8 cellular contexts compared by ENCODE assay signal in the genomic region with DNA sequence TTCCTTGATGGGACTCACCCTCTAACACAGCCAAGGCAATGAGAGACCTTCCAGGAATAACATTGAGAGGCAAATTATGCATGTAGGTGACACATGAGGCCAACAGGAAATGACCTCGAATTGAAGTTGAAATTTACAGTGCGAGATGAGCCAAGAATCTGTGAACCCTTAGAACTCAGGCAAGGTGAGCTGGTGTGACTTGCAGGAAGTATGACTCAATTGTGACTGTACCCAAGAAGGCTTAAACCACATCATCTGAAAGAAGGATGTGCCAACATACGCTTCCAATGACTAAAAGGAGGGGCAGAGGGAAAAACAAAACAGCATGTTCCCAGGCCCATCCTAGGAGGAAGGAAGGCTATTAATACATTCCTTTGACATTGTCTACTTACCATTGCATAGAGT. TPM values are rescaled to one million over a fixed set of nuclear protein-coding genes. Genes with fewer than 3 reads are reported as not detected.
DNase-seq lines count a peak whose midpoint lies in the region; ATAC-seq, FAIRE-seq and TF ChIP-seq lines count a peak whose summit lies in the region.

No MANE protein-coding gene starts in this region.

- H3K36me3 Mint-ChIP-seq in astrocyte (ENCODE audit: low read depth, unreplicated experiment) (no peaks in the 10 kb centered on the region), endothelial cell (ENCODE audit: low read depth, unreplicated experiment) (peaks cover 5% of the 10 kb centered on the region)

- H3K27ac ChIP-seq in RWPE1 (peak overlapping the region; percentile 88), astrocyte (ENCODE audit: low read depth, low read length) (peak overlapping the region; percentile 83), lower lobe of right lung (peak overlapping the region; percentile 73), MM.1S (ENCODE audit: low read length) (no peak overlapping the region)

- FAIRE-seq in H54 (lab: Jason Lieb, UNC) (peak; percentile 97), astrocyte (lab: Jason Lieb, UNC) (peak; percentile 93), urothelium cell line (lab: Jason Lieb, UNC) (peak; percentile 96)

- TF ChIP-seq POLR2A in H54 (IDR thresholded peaks at IDR 0.05; ENCODE audit: low read depth, low read length): no peak

- no peaks in the 10 kb centered on the region for H3K79me2 ChIP-seq in astrocyte (ENCODE audit: insufficient read depth, low read length)
- H3K79me2 ChIP-seq in MM.1S (ENCODE audit: low read length): peaks cover 11% of the 10 kb centered on the region

- H3K27me3 Mint-ChIP-seq in astrocyte (ENCODE audit: low read depth, unreplicated experiment): no peaks in the 10 kb centered on the region
- no peaks in the 10 kb centered on the region for H3K27me3 Mint-ChIP-seq in endothelial cell (ENCODE audit: unreplicated experiment)

- DNase-seq in H54 (ENCODE audit: insufficient read length, low spot score): peak; percentile 89
- DNase-seq in RWPE1 (ENCODE audit: low spot score): peak; percentile 93
- DNase-seq in astrocyte (ENCODE audit: low read depth): peak; percentile 97
- no peak for DNase-seq in lower lobe of right lung
- DNase-seq in urothelium cell line (ENCODE audit: low spot score): peak; percentile 91
- DNase-seq in iPS-NIHi11 (ENCODE audit: low spot score): no peak
- no peak for DNase-seq in MM.1S
- DNase-seq in endothelial cell (ENCODE audit: low spot score): no peak

- H3K9ac ChIP-seq in astrocyte (ENCODE audit: low read length) (no peak overlapping the region), MM.1S (ENCODE audit: low read length) (no peak overlapping the region)

- no peak overlapping the region for H3K4me3 ChIP-seq in astrocyte (ENCODE audit: insufficient read depth, low read depth, low read length)
- H3K4me3 ChIP-seq in lower lobe of right lung: no peak overlapping the region
- no peak overlapping the region for H3K4me3 ChIP-seq in MM.1S (ENCODE audit: low read length)

- no peaks in the 10 kb centered on the region for H3K9me3 ChIP-seq in astrocyte (ENCODE audit: insufficient read depth, low read depth, low read length)
- H3K9me3 ChIP-seq in lower lobe of right lung: no peaks in the 10 kb centered on the region
- H3K9me3 ChIP-seq in MM.1S (replicated peaks; ENCODE audit: insufficient read depth, low read length): no peaks in the 10 kb centered on the region

- no peak overlapping the region for H3K4me3 Mint-ChIP-seq in astrocyte (ENCODE audit: unreplicated experiment)
- H3K4me3 Mint-ChIP-seq in endothelial cell (ENCODE audit: unreplicated experiment): no peak overlapping the region

- no peak for TF ChIP-seq CTCF in RWPE1 (conservative IDR thresholded peaks at IDR 0.05; ENCODE audit: low read depth)
- TF ChIP-seq CTCF in astrocyte (IDR thresholded peaks at IDR 0.05; ENCODE audit: insufficient read depth, low read depth, low read length): no peak
- no peak for TF ChIP-seq CTCF in lower lobe of right lung (IDR thresholded peaks at IDR 0.05)
- TF ChIP-seq CTCF in MM.1S (IDR thresholded peaks at IDR 0.05; ENCODE audit: low read length): no peak
- no peak for TF ChIP-seq CTCF in endothelial cell (IDR thresholded peaks at IDR 0.05; ENCODE audit: unreplicated experiment)

- H3K9me2 ChIP-seq in MM.1S (replicated peaks; ENCODE audit: insufficient read depth, low read length): no peaks in the 10 kb centered on the region

- H2AFZ ChIP-seq in astrocyte (ENCODE audit: low read depth, low read length): no peak overlapping the region
- H2AFZ ChIP-seq in MM.1S (ENCODE audit: low read length): no peak overlapping the region

- H3K4me1 Mint-ChIP-seq in astrocyte (ENCODE audit: low read depth, unreplicated experiment) (peaks cover 7% of the 10 kb centered on the region), endothelial cell (ENCODE audit: unreplicated experiment) (peaks cover 11% of the 10 kb centered on the region)

- POLR2A ChIA-PET in RWPE1 (lab: Yijun Ruan, JAX; ENCODE audit: low non-redundant PET): no interaction called here

- intact Hi-C loops in lower lobe of right lung (cut with DNase I): no loop called here

- H3F3A ChIP-seq in MM.1S (ENCODE audit: insufficient read depth, low read length): no peaks in the 10 kb centered on the region

- H3K36me3 ChIP-seq in astrocyte (ENCODE audit: insufficient read depth, low read length) (no peaks in the 10 kb centered on the region), lower lobe of right lung (no peaks in the 10 kb centered on the region), MM.1S (replicated peaks; ENCODE audit: insufficient read depth, low read length) (no peaks in the 10 kb centered on the region)

- CTCF ChIA-PET in RWPE1 (lab: Yijun Ruan, JAX): interaction anchor here (1.0 kb wide), 1 partner anchor 43 kb away, joined by 3 read pairs; no protein-coding TSS in a partner anchor

- ATAC-seq in lower lobe of right lung: peak; percentile 84 to 90

- H3K4me2 ChIP-seq in astrocyte (ENCODE audit: low read length) (peak overlapping the region; percentile 54), MM.1S (ENCODE audit: low read depth, low read length) (no peak overlapping the region)

- H3K27me3 ChIP-seq in astrocyte (ENCODE audit: insufficient read depth, low read length) (no peaks in the 10 kb centered on the region), lower lobe of right lung (ENCODE audit: low read depth) (no peaks in the 10 kb centered on the region), MM.1S (replicated peaks; ENCODE audit: insufficient read depth, low read length) (no peaks in the 10 kb centered on the region)

- H4K20me1 ChIP-seq in astrocyte (ENCODE audit: insufficient read depth, low read length) (no peaks in the 10 kb centered on the region), MM.1S (ENCODE audit: insufficient read depth, low read length) (no peaks in the 10 kb centered on the region)

- H3K27ac Mint-ChIP-seq in astrocyte (ENCODE audit: unreplicated experiment): peak overlapping the region; percentile 51
- H3K27ac Mint-ChIP-seq in endothelial cell (ENCODE audit: unreplicated experiment): no peak overlapping the region

- H3K9me3 Mint-ChIP-seq in astrocyte (ENCODE audit: unreplicated experiment) (peaks cover 4% of the 10 kb centered on the region), endothelial cell (ENCODE audit: unreplicated experiment) (no peaks in the 10 kb centered on the region)

- H3K4me1 ChIP-seq in astrocyte (ENCODE audit: insufficient read depth, low read length) (peaks cover 20% of the 10 kb centered on the region), lower lobe of right lung (peaks cover 26% of the 10 kb centered on the region), MM.1S (ENCODE audit: low read length) (no peaks in the 10 kb centered on the region)

RNA-seq across cellular contexts. Expression of a gene that starts 44.8 kb away (rescaled TPM):
- total RNA-seq in astrocyte (10.1 and 12.4 TPM in 2 replicates), lower lobe of right lung (23.7 TPM), endothelial cell (ENCODE audit: unreplicated experiment) (39.7 TPM)

RNA-seq across cellular contexts. Expression of a gene that starts 55.5 kb away (rescaled TPM):
- total RNA-seq in astrocyte (67.6 and 74.1 TPM in 2 replicates), lower lobe of right lung (41.3 TPM), endothelial cell (ENCODE audit: unreplicated experiment) (46.2 TPM)

Comparison
In these comparisons a context has a peak if more than half of its experiments do, and no peak if none do; other contexts are left out.
1. DNase-seq: peak in H54 (single experiment), RWPE1 (single experiment), astrocyte (single experiment) and urothelium cell line (single experiment); none in lower lobe of right lung (single experiment), iPS-NIHi11 (single experiment), MM.1S (single experiment) and endothelial cell (single experiment).